Comparison of ENCODE assay signal across 29 cellular contexts in genomic region chr2:156695595-156695994, GRCh38.
"Had no signal": no experiment of that assay in that cellular context is flagged by ENCODE, and none has a peak within 500 bp of the region (broad histone marks: within the 10 kb centered on the region; RNA-seq: fewer than 3 reads in every experiment).

No MANE protein-coding gene starts in this region.

- H3K4me3 Mint-ChIP-seq: activated B cell treated with CpG ODN at 0.5 μM for 24 hours; activated CD4-positive, alpha-beta T cell treated with anti-CD3 and anti-CD28 coated beads, Interleukin-2, amount 10 ng/mL, durations not matched to agents 24 days and 14 days; activated naive CD4-positive, alpha-beta T cell treated with anti-CD3 and anti-CD28 coated beads, Interleukin-2, amount 10 ng/mL, durations not matched to agents 7 days and 5 days; activated naive CD8-positive, alpha-beta T cell treated with anti-CD3 and anti-CD28 coated beads for 36 hours; activated T-helper 17 cell treated with anti-CD3 and anti-CD28 coated beads, Interleukin-2, amount 50 U/mL, for 72 hours; T-cell had no signal

- DNase-seq: activated B cell treated with CpG ODN at 0.5 μM for 24 hours; activated CD4-positive, alpha-beta T cell treated with anti-CD3 and anti-CD28 coated beads for 1 hour; activated CD4-positive, alpha-beta T cell treated with anti-CD3 and anti-CD28 coated beads, Interleukin-2, amount 10 ng/mL, durations not matched to agents 24 days and 14 days; activated CD4-positive, alpha-beta T cell treated with anti-CD3 and anti-CD28 coated beads, Interleukin-2, amount 50 U/mL, for 48 hours; activated CD8-positive, alpha-beta memory T cell treated with anti-CD3 and anti-CD28 coated beads for 24 hours; activated gamma-delta T cell; activated naive CD4-positive, alpha-beta T cell treated with anti-CD3 and anti-CD28 coated beads, Interleukin-2, amount 10 ng/mL, durations not matched to agents 7 days and 5 days; activated naive CD8-positive, alpha-beta T cell treated with anti-CD3 and anti-CD28 coated beads for 36 hours; activated T-cell treated with anti-CD3 and anti-CD28 coated beads for 4 hours; activated T-cell treated with anti-CD3 and anti-CD28 coated beads, Interleukin-2, amount 50 U/mL, for 48 hours; brain microvascular endothelial cell; cerebellar nuclear complex; Kasumi-1; KBM-7; NCI-H1048; NCI-H1417; NCI-H1930; NCI-H226; NCI-H774; NK-92 treated with Interleukin-12 subunit alpha and Interleukin-12 subunit beta, amount 100 ng/mL, for 24 hours; PC-9; RPMI8226; T-cell; T-helper 2 cell; T1000 had no signal

- H3K36me3 Mint-ChIP-seq: activated naive CD4-positive, alpha-beta T cell treated with anti-CD3 and anti-CD28 coated beads, Interleukin-2, amount 10 ng/mL, durations not matched to agents 7 days and 5 days; activated naive CD8-positive, alpha-beta T cell treated with anti-CD3 and anti-CD28 coated beads for 36 hours; T-cell had no signal

- H3K27me3 ChIP-seq: brain microvascular endothelial cell had no signal

- H3K36me3 ChIP-seq: brain microvascular endothelial cell had no signal

- FAIRE-seq: colon had no signal

- H3K27ac Mint-ChIP-seq: activated B cell treated with CpG ODN at 0.5 μM for 24 hours; activated CD4-positive, alpha-beta T cell treated with anti-CD3 and anti-CD28 coated beads, Interleukin-2, amount 10 ng/mL, durations not matched to agents 24 days and 14 days; activated naive CD4-positive, alpha-beta T cell treated with anti-CD3 and anti-CD28 coated beads, Interleukin-2, amount 10 ng/mL, durations not matched to agents 7 days and 5 days; activated naive CD8-positive, alpha-beta T cell treated with anti-CD3 and anti-CD28 coated beads for 36 hours; activated T-helper 17 cell treated with anti-CD3 and anti-CD28 coated beads, Interleukin-2, amount 50 U/mL, for 72 hours; T-cell had no signal

- H2AFZ ChIP-seq: PC-9 had no signal

- H3K9me3 Mint-ChIP-seq: activated B cell treated with CpG ODN at 0.5 μM for 24 hours; activated CD4-positive, alpha-beta T cell treated with anti-CD3 and anti-CD28 coated beads, Interleukin-2, amount 10 ng/mL, durations not matched to agents 24 days and 14 days; activated naive CD4-positive, alpha-beta T cell treated with anti-CD3 and anti-CD28 coated beads, Interleukin-2, amount 10 ng/mL, durations not matched to agents 7 days and 5 days; activated naive CD8-positive, alpha-beta T cell treated with anti-CD3 and anti-CD28 coated beads for 36 hours; activated T-helper 17 cell treated with anti-CD3 and anti-CD28 coated beads, Interleukin-2, amount 50 U/mL, for 72 hours; T-cell had no signal

- H3K4me1 Mint-ChIP-seq: activated B cell treated with CpG ODN at 0.5 μM for 24 hours; activated CD4-positive, alpha-beta T cell treated with anti-CD3 and anti-CD28 coated beads, Interleukin-2, amount 10 ng/mL, durations not matched to agents 24 days and 14 days; activated naive CD4-positive, alpha-beta T cell treated with anti-CD3 and anti-CD28 coated beads, Interleukin-2, amount 10 ng/mL, durations not matched to agents 7 days and 5 days; activated naive CD8-positive, alpha-beta T cell treated with anti-CD3 and anti-CD28 coated beads for 36 hours; activated T-helper 17 cell treated with anti-CD3 and anti-CD28 coated beads, Interleukin-2, amount 50 U/mL, for 72 hours; T-cell had no signal

- H3K4me3 ChIP-seq: PC-9, SK-N-MC had no signal

- H3K27me3 Mint-ChIP-seq: activated naive CD4-positive, alpha-beta T cell treated with anti-CD3 and anti-CD28 coated beads, Interleukin-2, amount 10 ng/mL, durations not matched to agents 7 days and 5 days had no signal

- ATAC-seq: activated T-helper 17 cell treated with anti-CD3 and anti-CD28 coated beads, Interleukin-2, amount 50 U/mL, for 72 hours; Right ventricle myocardium inferior; T-cell had no signal

- H3K4me2 ChIP-seq: PC-9 had no signal

- H3K27ac ChIP-seq: brain microvascular endothelial cell, PC-9, SK-N-MC had no signal
